ENCODE assay signal across 10 cellular contexts in genomic region chr12:28963554-28963953, GRCh38.
DNase-seq lines count a peak whose midpoint lies in the region; ATAC-seq, FAIRE-seq and TF ChIP-seq lines count a peak whose summit lies in the region.
"Had no signal": no experiment of that assay in that cellular context is flagged by ENCODE, and none has a peak within 500 bp of the region (broad histone marks: within the 10 kb centered on the region; RNA-seq: fewer than 3 reads in every experiment).

No MANE protein-coding gene starts in this region.

- no peaks in the 10 kb centered on the region for H3K4me1 ChIP-seq in colonic mucosa
- H3K4me1 ChIP-seq: pancreas had no signal

- H3K27me3 ChIP-seq in BJ (ENCODE audit: control insufficient read depth, insufficient read depth, low read length) (no peaks in the 10 kb centered on the region), WERI-Rb-1 (ENCODE audit: insufficient read depth, low read depth, severe bottlenecking) (no peaks in the 10 kb centered on the region), colonic mucosa (no peaks in the 10 kb centered on the region)
- H3K27me3 ChIP-seq: pancreas had no signal

- ATAC-seq in GM19328 (IDR thresholded peaks at IDR 0.05; ENCODE audit: unreplicated experiment), result no peak
- ATAC-seq: pancreas had no signal

- DNase-seq in BJ (ENCODE audit: low read depth), result no peak
- DNase-seq in HFFc6, result peak; percentile 4
- DNase-seq in WERI-Rb-1, result no peak
- DNase-seq in iris pigment epithelial cell (ENCODE audit: low read depth), result peak; percentile 68
- no peak for DNase-seq in GF-D8 (lab: John Stamatoyannopoulos, UW)
- DNase-seq in colonic mucosa, result no peak
- DNase-seq in GM12892 (ENCODE audit: insufficient read length), result no peak
- DNase-seq: NCI-H774, pancreas had no signal

- H3K36me3 Mint-ChIP-seq in HFFc6 (ENCODE audit: low read depth), result no peaks in the 10 kb centered on the region

- H3K27ac ChIP-seq in WERI-Rb-1 (no peak overlapping the region), colonic mucosa (no peak overlapping the region)
- H3K27ac ChIP-seq: pancreas had no signal

- H3K4me3 Mint-ChIP-seq in HFFc6, result no peak overlapping the region

- no peak overlapping the region for H3K9ac ChIP-seq in colonic mucosa (ENCODE audit: low read depth in 2 of 2, low read length in 2 of 2)

- intact Hi-C loops in colonic mucosa (cut with DNase I), result no loop called here

- FAIRE-seq in GM12892 (lab: Jason Lieb, UNC), result no peak
- FAIRE-seq: pancreas had no signal

- TF ChIP-seq CTCF in BJ (IDR thresholded peaks at IDR 0.05; ENCODE audit: insufficient read depth, low read depth, low read length), result peak; percentile 44
- peak; percentile 50 for TF ChIP-seq CTCF in HFFc6 (IDR thresholded peaks at IDR 0.05)
- TF ChIP-seq CTCF in WERI-Rb-1 (IDR thresholded peaks at IDR 0.05; ENCODE audit: low read depth, low read length), result peak; percentile 37; the same call in 1 of the 2 replicates
- TF ChIP-seq CTCF in colonic mucosa (IDR thresholded peaks at IDR 0.05), result no peak

- no peaks in the 10 kb centered on the region for H3K9me3 ChIP-seq in WERI-Rb-1 (ENCODE audit: severe bottlenecking)
- H3K9me3 ChIP-seq in colonic mucosa, result no peaks in the 10 kb centered on the region

- no peaks in the 10 kb centered on the region for H3K4me1 Mint-ChIP-seq in HFFc6 (ENCODE audit: low read depth)

- no peak for TF ChIP-seq POLR2A in GM12892 (IDR thresholded peaks at IDR 0.05; ENCODE audit: low read depth, low read length)

- no peak overlapping the region for H3K27ac Mint-ChIP-seq in HFFc6

- CTCF ChIA-PET in BJ (lab: Yijun Ruan, JAX), result interaction anchor here (0.5 to 1.3 kb wide), 5 partner anchors 9 to 418 kb away, joined by 3 to 5 read pairs (median 3); no protein-coding TSS in a partner anchor

- H3K4me3 ChIP-seq in BJ (ENCODE audit: low read depth, low read length), result no peak overlapping the region
- no peak overlapping the region for H3K4me3 ChIP-seq in WERI-Rb-1 (ENCODE audit: low read depth, low read length)
- no peak overlapping the region for H3K4me3 ChIP-seq in colonic mucosa
- H3K4me3 ChIP-seq: pancreas had no signal

- peaks cover 6% of the 10 kb centered on the region; the same call in 1 of the 2 replicates for H3K9me3 Mint-ChIP-seq in HFFc6

- H3K36me3 ChIP-seq in BJ (ENCODE audit: control insufficient read depth, insufficient read depth, low read length) (no peaks in the 10 kb centered on the region), WERI-Rb-1 (no peaks in the 10 kb centered on the region), colonic mucosa (no peaks in the 10 kb centered on the region)
- H3K36me3 ChIP-seq: pancreas had no signal

- POLR2A ChIA-PET in BJ (lab: Charles Lee), result no interaction called here

- no peaks in the 10 kb centered on the region for H3K27me3 Mint-ChIP-seq in HFFc6 (ENCODE audit: insufficient read depth)

Comparison
In these comparisons a context has a peak if more than half of its experiments do, and no peak if none do; other contexts are left out.
1. DNase-seq: peak in HFFc6 (single experiment) and iris pigment epithelial cell (single experiment); none in BJ (single experiment), WERI-Rb-1 (single experiment), GF-D8 (single experiment), colonic mucosa (single experiment) and GM12892 (single experiment).